8 cellular contexts compared by ENCODE assay signal in genomic region chr1:218171302-218171893, GRCh38.
DNase-seq lines count a peak whose midpoint lies in the region; ATAC-seq and FAIRE-seq lines count a peak whose summit lies in the region.

No MANE protein-coding gene starts in this region.

- H3K4me3 ChIP-seq in small intestine (ENCODE audit: low read depth in 1 of 2, low read length in 2 of 2): no peak overlapping the region

- FAIRE-seq in HTR-8/SVneo (lab: Jason Lieb, UNC): no peak
- peak; percentile 88 for FAIRE-seq in RCC 7860 (lab: Jason Lieb, UNC)
- FAIRE-seq in small intestine (lab: Jason Lieb, UNC): peak; percentile 96

- H3K9me3 ChIP-seq in small intestine (ENCODE audit: control insufficient read depth, low read depth): no peaks in the 10 kb centered on the region

- 1 to 2% (median 1%) methylated on average over 4 of the region's 4 CpGs for WGBS in small intestine, 3 donors

- no peaks in the 10 kb centered on the region for H3K27me3 ChIP-seq in small intestine (ENCODE audit: control insufficient read depth in 2 of 2, insufficient read depth in 2 of 2, low read length in 2 of 2)

- no peak overlapping the region for H3K27ac ChIP-seq in small intestine (ENCODE audit: low read depth in 1 of 2, low read length in 1 of 2)

- H3K4me1 ChIP-seq in small intestine (ENCODE audit: control insufficient read depth in 2 of 2, insufficient read depth in 1 of 2, low read depth in 1 of 2, low read length in 1 of 2): no peaks in the 10 kb centered on the region

- ATAC-seq in esophagus mucosa (no peak), HG03108 (IDR thresholded peaks at IDR 0.05; ENCODE audit: unreplicated experiment) (no peak)

- no peaks in the 10 kb centered on the region for H3K36me3 ChIP-seq in small intestine (ENCODE audit: control insufficient read depth in 2 of 2, insufficient read depth in 2 of 2, low read length in 2 of 2)

- DNase-seq in NCI-H2029 (lab: John Stamatoyannopoulos, UW): peak; percentile 12
- no peak for DNase-seq in NCI-H2029 treated with DMSO at 0.1 percent for 48 hours (lab: John Stamatoyannopoulos, UW)
- DNase-seq in HTR-8/SVneo (ENCODE audit: insufficient read length, low spot score): peak; percentile 8
- peak; percentile 20 for DNase-seq in RCC 7860 (ENCODE audit: low spot score)
- peak; percentile 66 for DNase-seq in fibroblast of peridontal ligament (ENCODE audit: extremely low read depth)
- DNase-seq in small intestine: peak; percentile 48
